Comparison of ENCODE assay signal across 12 cellular contexts in genomic region chr10:97353945-97354344, GRCh38.
"Had no signal": no experiment of that assay in that cellular context is flagged by ENCODE, and none has a peak within 500 bp of the region (broad histone marks: within the 10 kb centered on the region; RNA-seq: fewer than 3 reads in every experiment).

No MANE protein-coding gene starts in this region.

- H3K27me3 ChIP-seq: body of pancreas had no signal

- H3K4me1 ChIP-seq: body of pancreas had no signal

- H3K4me3 ChIP-seq: body of pancreas had no signal

- H3K9me3 ChIP-seq: body of pancreas had no signal

- H3K4me1 Mint-ChIP-seq: activated CD4-positive, alpha-beta T cell treated with anti-CD3 and anti-CD28 coated beads, Interleukin-2, amount 10 ng/mL, durations not matched to agents 24 days and 14 days; memory B cell had no signal

- DNase-seq: activated CD4-positive, alpha-beta T cell treated with anti-CD3 and anti-CD28 coated beads, Interleukin-2, amount 10 ng/mL, durations not matched to agents 24 days and 14 days; activated naive CD4-positive, alpha-beta T cell treated with anti-CD3 and anti-CD28 coated beads, Interleukin-2, amount 50 U/mL, for 16 hours; cortex of kidney; effector memory CD8-positive, alpha-beta T cell; erythroblast; hypothalamus; stimulated activated CD4-positive, alpha-beta T cell treated with anti-CD3 and anti-CD28 coated beads, Interleukin-4, amount 100 ng/mL, for 1 hour; T-helper 9 cell had no signal

- H3K4me3 Mint-ChIP-seq: activated CD4-positive, alpha-beta T cell treated with anti-CD3 and anti-CD28 coated beads, Interleukin-2, amount 10 ng/mL, durations not matched to agents 24 days and 14 days; central memory CD8-positive, alpha-beta T cell; effector memory CD8-positive, alpha-beta T cell; memory B cell; stimulated activated naive CD8-positive, alpha-beta T cell treated with anti-CD3 and anti-CD28 coated beads, Interleukin-15, Interleukin-2, amounts not matched to agents 100 ng/mL and 50 ng/mL, for 24 hours had no signal

- H3K9me3 Mint-ChIP-seq: activated CD4-positive, alpha-beta T cell treated with anti-CD3 and anti-CD28 coated beads, Interleukin-2, amount 10 ng/mL, durations not matched to agents 24 days and 14 days; central memory CD8-positive, alpha-beta T cell; effector memory CD8-positive, alpha-beta T cell; memory B cell; stimulated activated naive CD8-positive, alpha-beta T cell treated with anti-CD3 and anti-CD28 coated beads, Interleukin-15, Interleukin-2, amounts not matched to agents 100 ng/mL and 50 ng/mL, for 24 hours had no signal

- H3K27ac ChIP-seq: body of pancreas had no signal

- ATAC-seq: body of pancreas; effector memory CD8-positive, alpha-beta T cell had no signal

- H3K27me3 Mint-ChIP-seq: activated CD4-positive, alpha-beta T cell treated with anti-CD3 and anti-CD28 coated beads, Interleukin-2, amount 10 ng/mL, durations not matched to agents 24 days and 14 days; central memory CD8-positive, alpha-beta T cell; effector memory CD8-positive, alpha-beta T cell; memory B cell; stimulated activated naive CD8-positive, alpha-beta T cell treated with anti-CD3 and anti-CD28 coated beads, Interleukin-15, Interleukin-2, amounts not matched to agents 100 ng/mL and 50 ng/mL, for 24 hours had no signal
